In genomic region chr19:2315818-2316353, GRCh38 we compare ENCODE assay signal across 2 cellular contexts.
TF ChIP-seq lines count a peak whose summit lies in the region.

No MANE protein-coding gene starts in this region.

TF ChIP-seq in A549, 52 proteins besides CTCF, POLR2A, EP300 and RAD21:
- no peak for TF ChIP-seq NFE2L2 (conservative IDR thresholded peaks at IDR 0.05; ENCODE audit: low read length)
- peak; percentile 46; the same call in 2 of the 3 replicates for TF ChIP-seq SMC3 (IDR thresholded peaks at IDR 0.05)
- TF ChIP-seq ZC3H11A (IDR thresholded peaks at IDR 0.05), result no peak
TF ChIP-seq in A549: peak in this region for 1.

TF ChIP-seq in endothelial cell of umbilical vein, 7 proteins besides CTCF, POLR2A, EP300 and RAD21:
- TF ChIP-seq JUN (IDR thresholded peaks at IDR 0.05; ENCODE audit: borderline replicate concordance, insufficient read depth, insufficient read length, low read depth) (no peak), MYC (IDR thresholded peaks at IDR 0.05; ENCODE audit: low read depth, low read length) (no peak), GATA2 (IDR thresholded peaks at IDR 0.05; ENCODE audit: insufficient read depth, insufficient read length, low read depth, low read length) (no peak), EZH2 (IDR thresholded peaks at IDR 0.05; ENCODE audit: borderline replicate concordance, low read depth, low read length, severe bottlenecking) (no peak), MAX (IDR thresholded peaks at IDR 0.05; ENCODE audit: insufficient read depth, insufficient read length) (no peak), POLR2AphosphoS5 (IDR thresholded peaks at IDR 0.05; ENCODE audit: insufficient read depth, low read depth, low read length) (no peak), FOS (IDR thresholded peaks at IDR 0.05; ENCODE audit: borderline replicate concordance, insufficient read depth, low read length) (no peak)
